In genomic region chr18:11840493-11840892, GRCh38 we compare ENCODE assay signal across 13 cellular contexts.
"Had no signal": no experiment of that assay in that cellular context is flagged by ENCODE, and none has a peak within 500 bp of the region (broad histone marks: within the 10 kb centered on the region; RNA-seq: fewer than 3 reads in every experiment).

No MANE protein-coding gene starts in this region.

- H3K4me1 Mint-ChIP-seq: activated naive CD4-positive, alpha-beta T cell treated with anti-CD3 and anti-CD28 coated beads, Interleukin-2, amount 10 ng/mL, durations not matched to agents 7 days and 5 days; activated T-helper 17 cell treated with anti-CD3 and anti-CD28 coated beads, Interleukin-2, amount 50 U/mL, for 72 hours; stimulated activated naive B cell treated with anti-CD40 and anti-IgM and Interleukin-4, amounts not matched to agents 10 μg/mL and 1 μg/mL and 100 μg/mL, for 72 hours had no signal

- H3K27ac Mint-ChIP-seq: activated naive CD4-positive, alpha-beta T cell treated with anti-CD3 and anti-CD28 coated beads, Interleukin-2, amount 10 ng/mL, durations not matched to agents 7 days and 5 days; activated T-helper 17 cell treated with anti-CD3 and anti-CD28 coated beads, Interleukin-2, amount 50 U/mL, for 72 hours; mesothelial cell of epicardium; stimulated activated naive B cell treated with anti-CD40 and anti-IgM and Interleukin-4, amounts not matched to agents 10 μg/mL and 1 μg/mL and 100 μg/mL, for 72 hours had no signal

- H3K4me3 ChIP-seq: ascending aorta, cardiac muscle cell, esophagus muscularis mucosa, lower lobe of right lung, pancreas, tibial artery had no signal

- H3K4me3 Mint-ChIP-seq: activated naive CD4-positive, alpha-beta T cell treated with anti-CD3 and anti-CD28 coated beads, Interleukin-2, amount 10 ng/mL, durations not matched to agents 7 days and 5 days; activated T-helper 17 cell treated with anti-CD3 and anti-CD28 coated beads, Interleukin-2, amount 50 U/mL, for 72 hours; mesothelial cell of epicardium; stimulated activated naive B cell treated with anti-CD40 and anti-IgM and Interleukin-4, amounts not matched to agents 10 μg/mL and 1 μg/mL and 100 μg/mL, for 72 hours had no signal

- H3K27me3 Mint-ChIP-seq: activated naive CD4-positive, alpha-beta T cell treated with anti-CD3 and anti-CD28 coated beads, Interleukin-2, amount 10 ng/mL, durations not matched to agents 7 days and 5 days; activated T-helper 17 cell treated with anti-CD3 and anti-CD28 coated beads, Interleukin-2, amount 50 U/mL, for 72 hours had no signal

- H3K9me3 ChIP-seq: ascending aorta, esophagus muscularis mucosa, lower lobe of right lung, pancreas, tibial artery had no signal

- H3K4me1 ChIP-seq: ascending aorta, esophagus muscularis mucosa, lower lobe of right lung, tibial artery had no signal

- H3K9me3 Mint-ChIP-seq: activated naive CD4-positive, alpha-beta T cell treated with anti-CD3 and anti-CD28 coated beads, Interleukin-2, amount 10 ng/mL, durations not matched to agents 7 days and 5 days; activated T-helper 17 cell treated with anti-CD3 and anti-CD28 coated beads, Interleukin-2, amount 50 U/mL, for 72 hours; mesothelial cell of epicardium; stimulated activated naive B cell treated with anti-CD40 and anti-IgM and Interleukin-4, amounts not matched to agents 10 μg/mL and 1 μg/mL and 100 μg/mL, for 72 hours had no signal

- H3K27me3 ChIP-seq: ascending aorta, cardiac muscle cell, dorsolateral prefrontal cortex, esophagus muscularis mucosa, pancreas, tibial artery had no signal

- H3K36me3 Mint-ChIP-seq: activated naive CD4-positive, alpha-beta T cell treated with anti-CD3 and anti-CD28 coated beads, Interleukin-2, amount 10 ng/mL, durations not matched to agents 7 days and 5 days; mesothelial cell of epicardium; stimulated activated naive B cell treated with anti-CD40 and anti-IgM and Interleukin-4, amounts not matched to agents 10 μg/mL and 1 μg/mL and 100 μg/mL, for 72 hours had no signal

- DNase-seq: activated CD4-positive, alpha-beta T cell treated with anti-CD3 and anti-CD28 coated beads, Interleukin-2, amount 50 U/mL, for 48 hours; activated naive CD4-positive, alpha-beta T cell treated with anti-CD3 and anti-CD28 coated beads, Interleukin-2, amount 10 ng/mL, durations not matched to agents 7 days and 5 days; dorsolateral prefrontal cortex; lower lobe of right lung; pancreas; stimulated activated naive B cell treated with anti-CD40 and anti-IgM and Interleukin-4, amounts not matched to agents 10 μg/mL and 1 μg/mL and 100 μg/mL, for 72 hours; tibial artery had no signal

- H3K27ac ChIP-seq: ascending aorta, cardiac muscle cell, dorsolateral prefrontal cortex, esophagus muscularis mucosa, lower lobe of right lung, pancreas, tibial artery, VCaP had no signal

- H3K36me3 ChIP-seq: ascending aorta, cardiac muscle cell, esophagus muscularis mucosa, lower lobe of right lung, pancreas, tibial artery had no signal
